Comparison of ENCODE assay signal across 23 cellular contexts in genomic region chr9:21244841-21245240, GRCh38. TPM values are rescaled to one million over a fixed set of nuclear protein-coding genes. Genes with fewer than 3 reads are reported as not detected.
"Had no signal": no experiment of that assay in that cellular context is flagged by ENCODE, and none has a peak within 500 bp of the region (broad histone marks: within the 10 kb centered on the region; RNA-seq: fewer than 3 reads in every experiment).

No MANE protein-coding gene starts in this region.

- DNase-seq: activated CD4-positive, alpha-beta T cell treated with anti-CD3 and anti-CD28 coated beads, Interleukin-2, amount 50 U/mL, for 4 hours; activated CD4-positive, CD25-positive, alpha-beta regulatory T cell treated with anti-CD3 and anti-CD28 coated beads, Interleukin-2, amount 50 U/mL, for 72 hours; activated naive CD4-positive, alpha-beta T cell; activated T-cell treated with anti-CD3 and anti-CD28 coated beads for 4 hours; effector memory CD4-positive, alpha-beta T cell; foreskin keratinocyte; glutamatergic neuron; kidney glomerular epithelial cell; left ventricle myocardium superior; natural killer cell; stimulated activated CD4-positive, alpha-beta T cell treated with anti-CD3 and anti-CD28 coated beads, Interleukin-1b, Interleukin-23, amount 100 ng/mL, for 48 hours; stimulated activated naive CD8-positive, alpha-beta T cell treated with anti-CD3 and anti-CD28 coated beads, Interleukin-15, amount 100 ng/mL, for 72 hours had no signal

- H3K9ac ChIP-seq: parathyroid adenoma had no signal

- H3K4me1 Mint-ChIP-seq: memory B cell had no signal

- H3K4me3 ChIP-seq: ascending aorta, breast epithelium had no signal

- H2AFZ ChIP-seq: parathyroid adenoma had no signal

- H3K27ac Mint-ChIP-seq: dendritic cell treated with granulocyte-macrophage colony-stimulating factor and Interleukin-4, amounts not matched to agents 40 ng/mL and 50 ng/mL, for 4 days; memory B cell; natural killer cell; stimulated activated naive CD8-positive, alpha-beta T cell treated with anti-CD3 and anti-CD28 coated beads, Interleukin-15, amount 100 ng/mL, for 72 hours; type B pancreatic cell had no signal

- H3K4me1 ChIP-seq: ascending aorta, breast epithelium, foreskin keratinocyte, parathyroid adenoma had no signal

- H3K79me2 ChIP-seq: parathyroid adenoma had no signal

- H3K9me3 Mint-ChIP-seq: dendritic cell treated with granulocyte-macrophage colony-stimulating factor and Interleukin-4, amounts not matched to agents 40 ng/mL and 50 ng/mL, for 4 days; memory B cell; natural killer cell; stimulated activated naive CD8-positive, alpha-beta T cell treated with anti-CD3 and anti-CD28 coated beads, Interleukin-15, amount 100 ng/mL, for 72 hours; type B pancreatic cell had no signal

- H3K36me3 ChIP-seq: ascending aorta, breast epithelium, neutrophil had no signal

- H3K27ac ChIP-seq: ascending aorta, breast epithelium, foreskin keratinocyte, neutrophil, parathyroid adenoma had no signal

- H3K27me3 ChIP-seq: ascending aorta, breast epithelium had no signal

- ATAC-seq: foreskin keratinocyte; left ventricle myocardium superior; natural killer cell; stimulated activated naive CD8-positive, alpha-beta T cell treated with anti-CD3 and anti-CD28 coated beads, Interleukin-15, amount 100 ng/mL, for 72 hours had no signal

- H3K4me3 Mint-ChIP-seq: dendritic cell treated with granulocyte-macrophage colony-stimulating factor and Interleukin-4, amounts not matched to agents 40 ng/mL and 50 ng/mL, for 4 days; memory B cell; natural killer cell; stimulated activated naive CD8-positive, alpha-beta T cell treated with anti-CD3 and anti-CD28 coated beads, Interleukin-15, amount 100 ng/mL, for 72 hours; type B pancreatic cell had no signal

- H3K9me3 ChIP-seq: ascending aorta, breast epithelium, neutrophil had no signal

- H3K36me3 Mint-ChIP-seq: memory B cell, natural killer cell, type B pancreatic cell had no signal

RNA-seq across cellular contexts. Expression of gene IFNA14, which starts 5.0 kb away (rescaled TPM):
- total RNA-seq: ascending aorta, breast epithelium, cerebellum, foreskin keratinocyte, left ventricle myocardium superior, mucosa of gallbladder, natural killer cell, renal cortical epithelial cell, temporal lobe had no signal

RNA-seq across cellular contexts. Expression of gene IFNA17, which starts 16.8 kb away (rescaled TPM):
- total RNA-seq: ascending aorta, breast epithelium, cerebellum, foreskin keratinocyte, left ventricle myocardium superior, mucosa of gallbladder, natural killer cell, renal cortical epithelial cell, temporal lobe had no signal

RNA-seq across cellular contexts. Expression of gene IFNA16, which starts 27.7 kb away (rescaled TPM):
- total RNA-seq: ascending aorta, breast epithelium, cerebellum, foreskin keratinocyte, left ventricle myocardium superior, mucosa of gallbladder, natural killer cell, renal cortical epithelial cell, temporal lobe had no signal

RNA-seq across cellular contexts. Expression of gene IFNA10, which starts 37.9 kb away (rescaled TPM):
- total RNA-seq: ascending aorta, breast epithelium, cerebellum, foreskin keratinocyte, left ventricle myocardium superior, mucosa of gallbladder, natural killer cell, renal cortical epithelial cell, temporal lobe had no signal

RNA-seq across cellular contexts. Expression of gene IFNA7, which starts 42.8 kb away (rescaled TPM):
- total RNA-seq: ascending aorta, breast epithelium, cerebellum, foreskin keratinocyte, left ventricle myocardium superior, mucosa of gallbladder, natural killer cell, renal cortical epithelial cell, temporal lobe had no signal
